ENCODE assay signal across 8 cellular contexts in the genomic region with DNA sequence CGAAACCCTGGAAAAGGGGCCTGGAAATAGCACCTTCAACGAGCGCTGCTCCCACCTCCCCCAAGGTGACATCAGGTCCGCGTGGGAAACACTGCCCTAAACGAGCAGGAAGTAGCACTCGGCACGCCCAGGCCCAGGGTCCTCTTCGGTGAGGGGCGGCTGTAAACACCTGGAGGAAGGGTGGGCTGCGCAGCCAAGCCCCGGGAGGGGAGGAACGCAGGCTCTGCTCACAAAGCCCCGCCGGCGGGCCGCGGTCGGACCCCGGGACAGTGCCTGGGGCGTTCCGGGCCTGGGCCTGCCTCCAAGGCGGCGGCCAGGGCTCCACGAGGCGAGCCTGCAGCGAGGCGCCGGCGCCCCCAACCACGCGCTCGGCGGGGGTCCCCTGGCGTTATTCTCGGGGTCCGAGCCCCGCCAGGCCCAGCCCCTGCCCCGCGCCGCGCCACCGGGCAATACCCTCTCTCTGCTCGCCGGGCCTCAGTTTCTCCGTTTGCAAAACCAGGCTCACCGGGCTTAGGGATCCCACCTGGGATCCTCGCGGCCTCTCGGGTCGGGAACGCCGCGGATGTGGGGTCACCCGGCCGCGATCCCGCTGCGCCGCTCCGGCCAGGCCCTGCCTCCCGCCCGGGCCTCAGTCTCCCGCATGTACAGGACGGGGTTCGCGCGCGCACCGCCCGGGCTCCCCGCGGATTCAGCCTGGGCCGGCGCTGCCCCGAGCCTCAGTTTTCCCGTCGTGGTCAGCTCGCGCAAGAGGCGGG. TPM values are rescaled to one million over a fixed set of nuclear protein-coding genes. Genes with fewer than 3 reads are reported as not detected.
DNase-seq lines count a peak whose midpoint lies in the region; ATAC-seq and TF ChIP-seq lines count a peak whose summit lies in the region.

No MANE protein-coding gene starts in this region.

- H3K27ac ChIP-seq in WERI-Rb-1, result peak overlapping the region; percentile 93
- H3K27ac ChIP-seq in lower lobe of right lung, result peak overlapping the region; percentile 91

- no peaks in the 10 kb centered on the region for H3K27me3 ChIP-seq in WERI-Rb-1 (ENCODE audit: insufficient read depth, low read depth, severe bottlenecking)
- H3K27me3 ChIP-seq in lower lobe of right lung (ENCODE audit: low read depth), result no peaks in the 10 kb centered on the region

- ATAC-seq in HG03521 (IDR thresholded peaks at IDR 0.05; ENCODE audit: unreplicated experiment), result peak; percentile 6
- peak; percentile 5 to 44 for ATAC-seq in lower lobe of right lung

- H3K9me3 ChIP-seq in WERI-Rb-1 (ENCODE audit: severe bottlenecking), result peaks cover 9% of the 10 kb centered on the region
- H3K9me3 ChIP-seq in lower lobe of right lung, result no peaks in the 10 kb centered on the region

- intact Hi-C loops in lower lobe of right lung (cut with DNase I), result no loop called here

- H3K4me1 ChIP-seq in lower lobe of right lung, result peaks cover 65% of the 10 kb centered on the region

- H3K4me3 ChIP-seq in WERI-Rb-1 (ENCODE audit: low read depth, low read length), result peak overlapping the region; percentile 82
- H3K4me3 ChIP-seq in cardiac fibroblast (replicated peaks in 1 of 2; ENCODE audit: low read depth in 2 of 2, low read length in 2 of 2), result peak overlapping the region; percentile 81 to 84
- H3K4me3 ChIP-seq in lower lobe of right lung, result peak overlapping the region; percentile 100

- TF ChIP-seq CTCF in WERI-Rb-1 (IDR thresholded peaks at IDR 0.05; ENCODE audit: low read depth, low read length), result no peak
- TF ChIP-seq CTCF in cardiac fibroblast (IDR thresholded peaks at IDR 0.05; ENCODE audit: low read depth, low read length), result no peak
- TF ChIP-seq CTCF in lower lobe of right lung (IDR thresholded peaks at IDR 0.05), result no peak

- DNase-seq in NK-92 treated with Interleukin-12 subunit alpha and Interleukin-12 subunit beta, amount 100 ng/mL, for 24 hours (lab: John Stamatoyannopoulos, UW), result peak; percentile 65
- no peak for DNase-seq in NK-92 (lab: John Stamatoyannopoulos, UW; ENCODE audit: unreplicated experiment)
- peak; percentile 43 for DNase-seq in WERI-Rb-1
- peak in 1 of 2 donors; percentile 41 for DNase-seq in cardiac fibroblast (ENCODE audit: low read depth in 2 of 2)
- peak; percentile 80 for DNase-seq in lower lobe of right lung
- DNase-seq in stimulated activated CD8-positive, alpha-beta memory T cell treated with anti-CD3 and anti-CD28 coated beads, Interleukin-4, amount 100 ng/mL, for 4 hours (ENCODE audit: low read depth in 2 of 2, low spot score in 1 of 2), result peak; percentile 48 to 57
- no peak for DNase-seq in cerebellar nuclear complex (lab: John Stamatoyannopoulos, UW)

- peaks cover 24% of the 10 kb centered on the region for H3K36me3 ChIP-seq in WERI-Rb-1
- no peaks in the 10 kb centered on the region for H3K36me3 ChIP-seq in lower lobe of right lung

RNA-seq across cellular contexts. Expression of a gene that starts 0.6 kb away (rescaled TPM):
- 27.0 TPM for total RNA-seq in lower lobe of right lung

RNA-seq across cellular contexts. Expression of a gene that starts 13.8 kb away (rescaled TPM):
- 48.0 TPM for total RNA-seq in lower lobe of right lung

RNA-seq across cellular contexts. Expression of a gene that starts 22.7 kb away (rescaled TPM):
- total RNA-seq in lower lobe of right lung, result 0.65 TPM

RNA-seq across cellular contexts. Expression of a gene that starts 29.0 kb away (rescaled TPM):
- 42.5 TPM for total RNA-seq in lower lobe of right lung

RNA-seq across cellular contexts. Expression of a gene that starts 32.9 kb away (rescaled TPM):
- not detected for total RNA-seq in lower lobe of right lung

Comparison
In these comparisons a context has a peak if more than half of its experiments do, and no peak if none do; other contexts are left out.
1. DNase-seq: peak in NK-92 treated with Interleukin-12 subunit alpha and Interleukin-12 subunit beta, amount 100 ng/mL, for 24 hours (single experiment), WERI-Rb-1 (single experiment), lower lobe of right lung (single experiment) and stimulated activated CD8-positive, alpha-beta memory T cell treated with anti-CD3 and anti-CD28 coated beads, Interleukin-4, amount 100 ng/mL, for 4 hours (2 of 2); none in NK-92 (single experiment) and cerebellar nuclear complex (0 of 2).
2. Peak in every context shown above with its lines, with median percentiles within 50 percentile points of each other: H3K4me3 ChIP-seq.